ENCODE assay signal across 21 cellular contexts in the genomic region with DNA sequence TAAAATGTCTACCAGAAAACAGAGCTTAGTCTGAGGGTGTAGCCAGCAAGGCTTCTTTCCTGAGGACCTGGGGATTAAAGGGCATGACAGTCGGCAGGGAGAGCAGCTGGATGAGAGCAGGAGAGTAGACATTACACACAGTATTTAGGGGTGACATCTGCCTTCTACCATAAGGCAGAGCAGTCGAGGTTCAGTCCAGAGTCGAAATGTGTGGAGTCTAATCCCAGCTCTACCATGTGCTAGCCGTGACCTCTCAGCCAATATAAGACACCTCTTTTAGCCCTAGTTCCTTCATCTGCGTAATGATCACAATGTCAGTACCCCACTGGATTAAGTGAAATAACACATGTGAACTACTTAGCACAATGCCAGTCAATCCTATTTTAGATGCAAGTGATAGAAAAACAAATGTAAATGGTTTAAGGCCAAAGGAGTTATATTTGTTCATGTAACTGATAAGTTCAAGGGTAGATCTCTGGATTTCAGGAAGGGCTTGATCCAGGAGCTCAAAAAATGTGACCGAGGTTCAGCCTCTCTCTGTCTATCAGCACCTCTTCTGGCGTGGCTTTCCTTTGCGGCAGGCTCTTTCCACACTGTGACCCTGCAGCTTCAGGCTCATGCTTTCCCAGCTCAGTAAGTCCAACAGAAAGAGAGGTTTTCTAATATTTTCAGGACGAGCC. TPM values are rescaled to one million over a fixed set of nuclear protein-coding genes. Genes with fewer than 3 reads are reported as not detected.
DNase-seq lines count a peak whose midpoint lies in the region; TF ChIP-seq lines count a peak whose summit lies in the region.
"Had no signal": no experiment of that assay in that cellular context is flagged by ENCODE, and none has a peak within 500 bp of the region (broad histone marks: within the 10 kb centered on the region; RNA-seq: fewer than 3 reads in every experiment).

No MANE protein-coding gene starts in this region.

- peak; percentile 20 for DNase-seq in DMS 273 (lab: John Stamatoyannopoulos, UW; ENCODE audit: unreplicated experiment)
- DNase-seq in DMS 273 treated with DMSO at 0.1 percent for 48 hours (lab: John Stamatoyannopoulos, UW), result no peak
- DNase-seq in COLO668 (lab: John Stamatoyannopoulos, UW; ENCODE audit: unreplicated experiment), result peak; percentile 45
- DNase-seq in NCI-H82 treated with DMSO at 0.1 percent for 48 hours (lab: John Stamatoyannopoulos, UW; ENCODE audit: unreplicated experiment), result peak; percentile 12
- DNase-seq in CD1c-positive myeloid dendritic cell (ENCODE audit: extremely low spot score), result no peak
- DNase-seq in effector CD8-positive, alpha-beta T cell (lab: John Stamatoyannopoulos, UW), result no peak
- no peak for DNase-seq in HuH-7.5 (ENCODE audit: low spot score)
- DNase-seq: ACHN; CD4-positive, CD25-positive, alpha-beta regulatory T cell; DMS79 treated with DMSO at 0.1 percent for 48 hours; H7; Karpas-422; NCI-H226; NCI-H526; SIG-M5; T-helper 17 cell had no signal

- no peak for TF ChIP-seq RAD21 in liver (IDR thresholded peaks at IDR 0.05)

- no peaks in the 10 kb centered on the region for H3K27me3 ChIP-seq in liver (ENCODE audit: control insufficient read depth in 4 of 4, insufficient read depth in 4 of 4, low read length in 3 of 4)
- H3K27me3 ChIP-seq: BE2C had no signal

- H3K27ac ChIP-seq in liver (ENCODE audit: low read depth in 1 of 2, low read length in 2 of 2), result no peak overlapping the region
- H3K27ac ChIP-seq: 22Rv1, RWPE1, SK-N-MC had no signal

- peaks cover 0 to 8% (median 5%) of the 10 kb centered on the region in 4 donors for H3K4me1 ChIP-seq in liver (ENCODE audit: control insufficient read depth in 4 of 4, insufficient read depth in 4 of 4, low read length in 3 of 4)

- 84% methylated on average over 9 of the region's 9 CpGs for WGBS in liver

- H3K9ac ChIP-seq in liver (ENCODE audit: low read depth in 1 of 2, low read length in 2 of 2), result no peak overlapping the region

- H3K9me3 ChIP-seq in liver (ENCODE audit: control insufficient read depth in 4 of 4, low read length in 3 of 4), result no peaks in the 10 kb centered on the region
- H3K9me3 ChIP-seq: BE2C had no signal

- H3K36me3 ChIP-seq in liver (ENCODE audit: control insufficient read depth in 4 of 4, insufficient read depth in 3 of 4, low read depth in 1 of 4, low read length in 3 of 4), result no peaks in the 10 kb centered on the region
- H3K36me3 ChIP-seq: BE2C had no signal

- TF ChIP-seq CTCF in liver (IDR thresholded peaks at IDR 0.05; ENCODE audit: low read depth, low read length, missing input control), result no peak

- H3K4me3 ChIP-seq in liver (ENCODE audit: low read depth in 1 of 3, low read length in 3 of 3), result no peak overlapping the region
- H3K4me3 ChIP-seq: SK-N-MC had no signal

TF ChIP-seq in liver, 16 proteins besides CTCF, POLR2A, EP300 and RAD21:
- TF ChIP-seq YY1 (IDR thresholded peaks at IDR 0.05), result peak; percentile 2
- TF ChIP-seq HNF4A (conservative IDR thresholded peaks at IDR 0.05), result no peak
- no peak for TF ChIP-seq GABPA (IDR thresholded peaks at IDR 0.05 in 1 of 2, conservative IDR thresholded peaks at IDR 0.05 in 1 of 2)
- peak in 1 of 2 donors; percentile 5 for TF ChIP-seq JUND (IDR thresholded peaks at IDR 0.05)
- TF ChIP-seq RXRA (IDR thresholded peaks at IDR 0.05), result no peak
- no peak for TF ChIP-seq NR2F2 (IDR thresholded peaks at IDR 0.05)
- TF ChIP-seq, protein P1, sequence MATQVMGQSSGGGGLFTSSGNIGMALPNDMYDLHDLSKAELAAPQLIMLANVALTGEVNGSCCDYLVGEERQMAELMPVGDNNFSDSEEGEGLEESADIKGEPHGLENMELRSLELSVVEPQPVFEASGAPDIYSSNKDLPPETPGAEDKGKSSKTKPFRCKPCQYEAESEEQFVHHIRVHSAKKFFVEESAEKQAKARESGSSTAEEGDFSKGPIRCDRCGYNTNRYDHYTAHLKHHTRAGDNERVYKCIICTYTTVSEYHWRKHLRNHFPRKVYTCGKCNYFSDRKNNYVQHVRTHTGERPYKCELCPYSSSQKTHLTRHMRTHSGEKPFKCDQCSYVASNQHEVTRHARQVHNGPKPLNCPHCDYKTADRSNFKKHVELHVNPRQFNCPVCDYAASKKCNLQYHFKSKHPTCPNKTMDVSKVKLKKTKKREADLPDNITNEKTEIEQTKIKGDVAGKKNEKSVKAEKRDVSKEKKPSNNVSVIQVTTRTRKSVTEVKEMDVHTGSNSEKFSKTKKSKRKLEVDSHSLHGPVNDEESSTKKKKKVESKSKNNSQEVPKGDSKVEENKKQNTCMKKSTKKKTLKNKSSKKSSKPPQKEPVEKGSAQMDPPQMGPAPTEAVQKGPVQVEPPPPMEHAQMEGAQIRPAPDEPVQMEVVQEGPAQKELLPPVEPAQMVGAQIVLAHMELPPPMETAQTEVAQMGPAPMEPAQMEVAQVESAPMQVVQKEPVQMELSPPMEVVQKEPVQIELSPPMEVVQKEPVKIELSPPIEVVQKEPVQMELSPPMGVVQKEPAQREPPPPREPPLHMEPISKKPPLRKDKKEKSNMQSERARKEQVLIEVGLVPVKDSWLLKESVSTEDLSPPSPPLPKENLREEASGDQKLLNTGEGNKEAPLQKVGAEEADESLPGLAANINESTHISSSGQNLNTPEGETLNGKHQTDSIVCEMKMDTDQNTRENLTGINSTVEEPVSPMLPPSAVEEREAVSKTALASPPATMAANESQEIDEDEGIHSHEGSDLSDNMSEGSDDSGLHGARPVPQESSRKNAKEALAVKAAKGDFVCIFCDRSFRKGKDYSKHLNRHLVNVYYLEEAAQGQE (IDR thresholded peaks at IDR 0.05), result no peak
- TF ChIP-seq, protein P2, sequence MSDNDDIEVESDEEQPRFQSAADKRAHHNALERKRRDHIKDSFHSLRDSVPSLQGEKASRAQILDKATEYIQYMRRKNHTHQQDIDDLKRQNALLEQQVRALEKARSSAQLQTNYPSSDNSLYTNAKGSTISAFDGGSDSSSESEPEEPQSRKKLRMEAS (IDR thresholded peaks at IDR 0.05), result no peak
- TF ChIP-seq FOXA1 (IDR thresholded peaks at IDR 0.05), result no peak
TF ChIP-seq in liver: peak in this region for 2.

RNA-seq across cellular contexts. Expression of a gene that starts 16.2 kb away (rescaled TPM):
- total RNA-seq in liver, result not detected
- polyA plus RNA-seq in liver, result under 1 TPM in 1 of 2 donors, not detected in 1; 0.05 TPM
- total RNA-seq: CD4-positive, CD25-positive, alpha-beta regulatory T cell; T-helper 17 cell had no signal

Comparison
In these comparisons a context has a peak if more than half of its experiments do, and no peak if none do; other contexts are left out.
1. DNase-seq: peak in DMS 273 (single experiment), COLO668 (single experiment) and NCI-H82 treated with DMSO at 0.1 percent for 48 hours (single experiment); none in DMS 273 treated with DMSO at 0.1 percent for 48 hours (single experiment), CD1c-positive myeloid dendritic cell (single experiment), effector CD8-positive, alpha-beta T cell (single experiment) and HuH-7.5 (single experiment).